ENCODE assay signal across 1 cellular context in the genomic region with DNA sequence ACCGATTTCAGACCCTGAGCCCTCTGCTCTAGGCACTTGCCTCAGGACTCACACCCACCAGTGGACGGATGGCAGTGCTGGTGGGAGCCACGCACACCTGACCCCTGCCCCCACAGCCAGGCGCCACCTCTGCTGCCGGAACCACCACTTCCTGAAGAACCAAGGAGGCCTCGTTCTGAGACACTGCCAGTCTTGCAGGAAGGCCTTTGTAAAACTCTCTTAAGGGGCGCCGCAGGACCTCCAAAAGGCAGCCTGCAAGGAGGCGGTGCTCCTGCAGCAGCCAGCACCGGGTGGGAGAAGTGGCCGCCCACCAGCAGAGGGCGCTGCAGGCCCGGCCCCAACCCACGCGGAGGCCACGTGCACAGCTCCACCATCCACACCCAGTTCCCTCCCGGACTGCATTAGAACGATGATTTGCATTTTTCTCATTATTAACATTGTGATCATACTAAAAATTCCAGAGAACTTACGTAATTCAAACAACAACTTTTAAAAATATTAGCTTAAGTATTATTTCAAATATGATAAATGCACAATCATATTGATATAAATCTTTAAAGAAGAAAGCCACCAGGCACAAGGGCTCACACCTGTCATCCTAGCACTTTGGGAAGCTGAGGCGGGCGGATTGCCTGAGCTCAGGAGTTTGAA.
A peak's percentile ranks its signal among the peaks of the same experiment; 100 is the strongest.
TF ChIP-seq lines count a peak whose summit lies in the region.

No MANE protein-coding gene starts in this region.

TF ChIP-seq in K562, 482 proteins besides CTCF, POLR2A, EP300 and RAD21 (continued from another document and continues in another):
- peak; percentile 50; the same call in 1 of the 2 replicates for TF ChIP-seq ARID3A (IDR thresholded peaks at IDR 0.05; ENCODE audit: borderline replicate concordance, low read depth, low read length)
- TF ChIP-seq ZBTB1 (CRISPR knock-in tag; IDR thresholded peaks at IDR 0.05; ENCODE audit: borderline replicate concordance, low read depth): 0 out of 2 replicates have a peak, but pooled peaks have one; percentile 35
- peak; percentile 63; the same call in 1 of the 2 replicates for TF ChIP-seq STAG1 (CRISPR knock-in tag; IDR thresholded peaks at IDR 0.05; ENCODE audit: borderline replicate concordance)
- TF ChIP-seq ZNF197 (CRISPR knock-in tag; IDR thresholded peaks at IDR 0.05; ENCODE audit: low read depth): 0 out of 2 replicates have a peak, but pooled peaks have one; percentile 43
- TF ChIP-seq CXXC5 (CRISPR knock-in tag; IDR thresholded peaks at IDR 0.05): peak; percentile 64; the same call in 1 of the 2 replicates
- TF ChIP-seq ZNF253 (CRISPR knock-in tag; conservative IDR thresholded peaks at IDR 0.05): no peak
- no peak for TF ChIP-seq NUFIP1 (IDR thresholded peaks at IDR 0.05; ENCODE audit: partially characterized antibody)
- TF ChIP-seq, protein P1, sequence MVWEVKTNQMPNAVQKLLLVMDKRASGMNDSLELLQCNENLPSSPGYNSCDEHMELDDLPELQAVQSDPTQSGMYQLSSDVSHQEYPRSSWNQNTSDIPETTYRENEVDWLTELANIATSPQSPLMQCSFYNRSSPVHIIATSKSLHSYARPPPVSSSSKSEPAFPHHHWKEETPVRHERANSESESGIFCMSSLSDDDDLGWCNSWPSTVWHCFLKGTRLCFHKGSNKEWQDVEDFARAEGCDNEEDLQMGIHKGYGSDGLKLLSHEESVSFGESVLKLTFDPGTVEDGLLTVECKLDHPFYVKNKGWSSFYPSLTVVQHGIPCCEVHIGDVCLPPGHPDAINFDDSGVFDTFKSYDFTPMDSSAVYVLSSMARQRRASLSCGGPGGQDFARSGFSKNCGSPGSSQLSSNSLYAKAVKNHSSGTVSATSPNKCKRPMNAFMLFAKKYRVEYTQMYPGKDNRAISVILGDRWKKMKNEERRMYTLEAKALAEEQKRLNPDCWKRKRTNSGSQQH (CRISPR knock-in tag; IDR thresholded peaks at IDR 0.05): no peak
- peak; percentile 90 for TF ChIP-seq TFAP4 (CRISPR knock-in tag; IDR thresholded peaks at IDR 0.05; ENCODE audit: borderline replicate concordance)
- TF ChIP-seq ESRRA (IDR thresholded peaks at IDR 0.05; ENCODE audit: borderline replicate concordance, low read depth): no peak; the same call in 1 of the 2 replicates
- no peak for TF ChIP-seq ZNF274 (IDR thresholded peaks at IDR 0.05; ENCODE audit: borderline replicate concordance, low read depth, low read length)
- TF ChIP-seq ZBTB43 (CRISPR knock-in tag; IDR thresholded peaks at IDR 0.05): 0 out of 2 replicates have a peak, but pooled peaks have one; percentile 16
- TF ChIP-seq FOS (IDR thresholded peaks at IDR 0.05; ENCODE audit: extremely low read depth, insufficient read length): no peak
- no peak for TF ChIP-seq HSF4 (CRISPR knock-in tag; IDR thresholded peaks at IDR 0.05; ENCODE audit: borderline replicate concordance)
- TF ChIP-seq SRSF9 (IDR thresholded peaks at IDR 0.05; ENCODE audit: borderline replicate concordance, low read depth, low read length): no peak
- TF ChIP-seq ZNF780A (CRISPR knock-in tag; IDR thresholded peaks at IDR 0.05): no peak
- no peak for TF ChIP-seq ZNF140 (CRISPR knock-in tag; IDR thresholded peaks at IDR 0.05)
- no peak for TF ChIP-seq KAT2B (IDR thresholded peaks at IDR 0.05; ENCODE audit: low read depth, low read length)
- peak in 1 of 2 experiments; percentile 54; a peak in 1 of 4 replicates for TF ChIP-seq FOXA3 (CRISPR knock-in tag; conservative IDR thresholded peaks at IDR 0.05 in 1 of 2, IDR thresholded peaks at IDR 0.05 in 1 of 2)
- TF ChIP-seq, protein P2, sequence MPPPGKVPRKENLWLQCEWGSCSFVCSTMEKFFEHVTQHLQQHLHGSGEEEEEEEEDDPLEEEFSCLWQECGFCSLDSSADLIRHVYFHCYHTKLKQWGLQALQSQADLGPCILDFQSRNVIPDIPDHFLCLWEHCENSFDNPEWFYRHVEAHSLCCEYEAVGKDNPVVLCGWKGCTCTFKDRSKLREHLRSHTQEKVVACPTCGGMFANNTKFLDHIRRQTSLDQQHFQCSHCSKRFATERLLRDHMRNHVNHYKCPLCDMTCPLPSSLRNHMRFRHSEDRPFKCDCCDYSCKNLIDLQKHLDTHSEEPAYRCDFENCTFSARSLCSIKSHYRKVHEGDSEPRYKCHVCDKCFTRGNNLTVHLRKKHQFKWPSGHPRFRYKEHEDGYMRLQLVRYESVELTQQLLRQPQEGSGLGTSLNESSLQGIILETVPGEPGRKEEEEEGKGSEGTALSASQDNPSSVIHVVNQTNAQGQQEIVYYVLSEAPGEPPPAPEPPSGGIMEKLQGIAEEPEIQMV (tag; conservative IDR thresholded peaks at IDR 0.05; ENCODE audit: low read depth): no peak
- TF ChIP-seq SIX5 (IDR thresholded peaks at IDR 0.05; ENCODE audit: borderline replicate concordance in 1 of 2, insufficient read depth in 1 of 2, low read depth in 1 of 2, low read length in 2 of 2): no peak
- 0 out of 2 replicates have a peak, but pooled peaks have one; percentile 31 for TF ChIP-seq NFRKB (IDR thresholded peaks at IDR 0.05; ENCODE audit: low read depth)
- TF ChIP-seq, protein P3, sequence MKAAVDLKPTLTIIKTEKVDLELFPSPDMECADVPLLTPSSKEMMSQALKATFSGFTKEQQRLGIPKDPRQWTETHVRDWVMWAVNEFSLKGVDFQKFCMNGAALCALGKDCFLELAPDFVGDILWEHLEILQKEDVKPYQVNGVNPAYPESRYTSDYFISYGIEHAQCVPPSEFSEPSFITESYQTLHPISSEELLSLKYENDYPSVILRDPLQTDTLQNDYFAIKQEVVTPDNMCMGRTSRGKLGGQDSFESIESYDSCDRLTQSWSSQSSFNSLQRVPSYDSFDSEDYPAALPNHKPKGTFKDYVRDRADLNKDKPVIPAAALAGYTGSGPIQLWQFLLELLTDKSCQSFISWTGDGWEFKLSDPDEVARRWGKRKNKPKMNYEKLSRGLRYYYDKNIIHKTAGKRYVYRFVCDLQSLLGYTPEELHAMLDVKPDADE (conservative IDR thresholded peaks at IDR 0.05; ENCODE audit: control insufficient read depth, low read depth, low read length): no peak
- TF ChIP-seq ZBTB7A (IDR thresholded peaks at IDR 0.05; ENCODE audit: borderline replicate concordance, control insufficient read depth, low read depth, low read length): peak; percentile 41; the same call in 1 of the 2 replicates
- no peak for TF ChIP-seq CBX8 (IDR thresholded peaks at IDR 0.05; ENCODE audit: borderline replicate concordance, extremely low read depth, low read depth, low read length, poor library complexity, severe bottlenecking)
- TF ChIP-seq SMARCC2 (IDR thresholded peaks at IDR 0.05; ENCODE audit: low read depth): no peak
- TF ChIP-seq KLF10 (CRISPR knock-in tag; IDR thresholded peaks at IDR 0.05): no peak
- TF ChIP-seq ZC3H8 (IDR thresholded peaks at IDR 0.05): no peak
- peak; percentile 99 for TF ChIP-seq MGA (IDR thresholded peaks at IDR 0.05)
- TF ChIP-seq KLF16 (IDR thresholded peaks at IDR 0.05): no peak
- TF ChIP-seq PML (IDR thresholded peaks at IDR 0.05; ENCODE audit: low read length): no peak
- TF ChIP-seq, protein P4, sequence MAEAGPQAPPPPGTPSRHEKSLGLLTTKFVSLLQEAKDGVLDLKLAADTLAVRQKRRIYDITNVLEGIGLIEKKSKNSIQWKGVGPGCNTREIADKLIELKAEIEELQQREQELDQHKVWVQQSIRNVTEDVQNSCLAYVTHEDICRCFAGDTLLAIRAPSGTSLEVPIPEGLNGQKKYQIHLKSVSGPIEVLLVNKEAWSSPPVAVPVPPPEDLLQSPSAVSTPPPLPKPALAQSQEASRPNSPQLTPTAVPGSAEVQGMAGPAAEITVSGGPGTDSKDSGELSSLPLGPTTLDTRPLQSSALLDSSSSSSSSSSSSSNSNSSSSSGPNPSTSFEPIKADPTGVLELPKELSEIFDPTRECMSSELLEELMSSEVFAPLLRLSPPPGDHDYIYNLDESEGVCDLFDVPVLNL (CRISPR knock-in tag; IDR thresholded peaks at IDR 0.05; ENCODE audit: low read depth): 0 out of 2 replicates have a peak, but pooled peaks have one; percentile 61
- TF ChIP-seq MBD2 (IDR thresholded peaks at IDR 0.05; ENCODE audit: borderline replicate concordance, low read depth): peak; percentile 9; the same call in 1 of the 2 replicates
